Comparison of ENCODE assay signal across 8 cellular contexts in genomic region chr6:139374357-139375238, GRCh38. TPM values are rescaled to one million over a fixed set of nuclear protein-coding genes. Genes with fewer than 3 reads are reported as not detected.
A peak's percentile ranks its signal among the peaks of the same experiment; 100 is the strongest.
DNase-seq lines count a peak whose midpoint lies in the region; ATAC-seq and TF ChIP-seq lines count a peak whose summit lies in the region.

A gene with protein sequence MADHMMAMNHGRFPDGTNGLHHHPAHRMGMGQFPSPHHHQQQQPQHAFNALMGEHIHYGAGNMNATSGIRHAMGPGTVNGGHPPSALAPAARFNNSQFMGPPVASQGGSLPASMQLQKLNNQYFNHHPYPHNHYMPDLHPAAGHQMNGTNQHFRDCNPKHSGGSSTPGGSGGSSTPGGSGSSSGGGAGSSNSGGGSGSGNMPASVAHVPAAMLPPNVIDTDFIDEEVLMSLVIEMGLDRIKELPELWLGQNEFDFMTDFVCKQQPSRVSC (minus strand): TSS chr6:139374648. CDS start chr6:139373944, 704 bp downstream.

- peak; percentile 18 for TF ChIP-seq CTCF in AG09319 (IDR thresholded peaks at IDR 0.05; ENCODE audit: low read depth, low read length)

- DNase-seq in AG09319 (ENCODE audit: extremely low read depth, low read depth) (peak; percentile 95), NCI-H460 (ENCODE audit: extremely low read depth, low read depth) (peak; percentile 90), cerebellum (ENCODE audit: low spot score) (peak; percentile 91), kidney glomerular epithelial cell (lab: John Stamatoyannopoulos, UW) (peak; percentile 86)
- peak; percentile 92 for DNase-seq in activated CD4-positive, alpha-beta T cell treated with anti-CD3 and anti-CD28 coated beads for 1 hour
- DNase-seq in stimulated activated CD4-positive, alpha-beta T cell treated with anti-CD3 and anti-CD28 coated beads, Interleukin-15, amount 100 ng/mL, for 48 hours (ENCODE audit: low read depth in 2 of 2): peak; percentile 83 to 86

- ATAC-seq in GM19025 (IDR thresholded peaks at IDR 0.05; ENCODE audit: low read depth, unreplicated experiment) (peak; percentile 60), HG03342 (IDR thresholded peaks at IDR 0.05; ENCODE audit: unreplicated experiment) (peak; percentile 69)

RNA-seq across cellular contexts. Expression of the gene that starts here (rescaled TPM):
- total RNA-seq in NCI-H460 (2014; rRNA removed; shearing (Covaris generic)): 41.1 and 51.5 TPM in 2 replicates
- polyA plus RNA-seq in NCI-H460 (2014; cell fraction: nucleus; rRNA removed): 24.4 and 35.2 TPM in 2 replicates
- total RNA-seq in cerebellum: 53.0 TPM

Comparison
In these comparisons a context has a peak if more than half of its experiments do, and no peak if none do; other contexts are left out.
1. Peak in every context shown above with its lines: DNase-seq and ATAC-seq.